Comparison of ENCODE assay signal across 18 cellular contexts in genomic region chr17:61235001-61235820, GRCh38.
DNase-seq lines count a peak whose midpoint lies in the region; ATAC-seq and TF ChIP-seq lines count a peak whose summit lies in the region.
"Had no signal": no experiment of that assay in that cellular context is flagged by ENCODE, and none has a peak within 500 bp of the region (broad histone marks: within the 10 kb centered on the region; RNA-seq: fewer than 3 reads in every experiment).

No MANE protein-coding gene starts in this region.

- no peaks in the 10 kb centered on the region for H3K9me2 ChIP-seq in GM23338 (ENCODE audit: insufficient read depth)

- H3K27ac Mint-ChIP-seq in GM23338: no peak overlapping the region; the same call in 1 of the 2 replicates
- H3K27ac Mint-ChIP-seq: activated naive CD8-positive, alpha-beta T cell treated with anti-CD3 and anti-CD28 coated beads, Interleukin-2, amount 50 U/mL, for 24 hours; activated T-cell treated with anti-CD3 and anti-CD28 coated beads, Interleukin-2, amount 50 U/mL, for 72 hours; B cell had no signal

- no peaks in the 10 kb centered on the region for H4K20me1 ChIP-seq in GM23338 (replicated peaks; ENCODE audit: insufficient read depth)

- peak overlapping the region; percentile 30 for H3K27ac ChIP-seq in layer of hippocampus (ENCODE audit: low read depth, low read length)
- no peak overlapping the region for H3K27ac ChIP-seq in GM23338 (ENCODE audit: low read depth)
- H3K27ac ChIP-seq: ovary had no signal

- H3K9me3 Mint-ChIP-seq in GM23338: no peaks in the 10 kb centered on the region
- H3K9me3 Mint-ChIP-seq: activated naive CD8-positive, alpha-beta T cell treated with anti-CD3 and anti-CD28 coated beads, Interleukin-2, amount 50 U/mL, for 24 hours; activated T-cell treated with anti-CD3 and anti-CD28 coated beads, Interleukin-2, amount 50 U/mL, for 72 hours; immature natural killer cell had no signal

- no peak overlapping the region for H2AFZ ChIP-seq in GM23338

- peaks cover 20% of the 10 kb centered on the region for H3K4me1 Mint-ChIP-seq in GM23338

- ATAC-seq in SK-N-SH treated with all-trans-retinoic acid at 6 μM for 48 hours (no peak; the same call in 2 of the 3 replicates), HG03175 (IDR thresholded peaks at IDR 0.05; ENCODE audit: unreplicated experiment) (no peak), HG03378 (IDR thresholded peaks at IDR 0.05; ENCODE audit: unreplicated experiment) (no peak), GM23338 (no peak; the same call in 2 of the 3 replicates)
- ATAC-seq: activated naive CD8-positive, alpha-beta T cell treated with anti-CD3 and anti-CD28 coated beads, Interleukin-2, amount 50 U/mL, for 24 hours; activated T-cell treated with anti-CD3 and anti-CD28 coated beads, Interleukin-2, amount 50 U/mL, for 72 hours had no signal

- H3K4me2 ChIP-seq in GM23338: no peak overlapping the region

- no peaks in the 10 kb centered on the region for H3K36me3 ChIP-seq in GM23338 (ENCODE audit: insufficient read depth)
- H3K36me3 ChIP-seq: ovary had no signal

- H3K79me2 ChIP-seq in GM23338 (replicated peaks; ENCODE audit: insufficient read depth): no peaks in the 10 kb centered on the region

- H3K27me3 ChIP-seq in layer of hippocampus (ENCODE audit: control insufficient read depth, insufficient read depth, low read length): no peaks in the 10 kb centered on the region
- no peaks in the 10 kb centered on the region for H3K27me3 ChIP-seq in GM23338 (ENCODE audit: insufficient read depth)
- H3K27me3 ChIP-seq: ovary had no signal

- H3K36me3 Mint-ChIP-seq in GM23338 (ENCODE audit: low read depth): 0 out of 3 replicates have a peak, but pooled peaks cover 2% of the 10 kb centered on the region
- H3K36me3 Mint-ChIP-seq: immature natural killer cell had no signal

- H3F3A ChIP-seq in GM23338 (replicated peaks; ENCODE audit: low read depth): no peaks in the 10 kb centered on the region

- H3K4me1 ChIP-seq in GM23338 (ENCODE audit: insufficient read depth): peaks cover 28% of the 10 kb centered on the region

- H3K4me3 ChIP-seq in retinal pigment epithelial cell (ENCODE audit: low read length): no peak overlapping the region
- H3K4me3 ChIP-seq in GM23338: no peak overlapping the region
- H3K4me3 ChIP-seq: ovary had no signal

- POLR2A ChIA-PET in HEK293T (lab: Yijun Ruan, JAX): no interaction called here

- no peak for TF ChIP-seq CTCF in retinal pigment epithelial cell (conservative IDR thresholded peaks at IDR 0.05; ENCODE audit: low read depth, low read length)
- TF ChIP-seq CTCF in GM23338 (conservative IDR thresholded peaks at IDR 0.05; ENCODE audit: low read depth in 2 of 2): no peak

- no peak overlapping the region for H3K4me3 Mint-ChIP-seq in GM23338
- H3K4me3 Mint-ChIP-seq: activated naive CD8-positive, alpha-beta T cell treated with anti-CD3 and anti-CD28 coated beads, Interleukin-2, amount 50 U/mL, for 24 hours; activated T-cell treated with anti-CD3 and anti-CD28 coated beads, Interleukin-2, amount 50 U/mL, for 72 hours; B cell; immature natural killer cell had no signal

- CTCF ChIA-PET in HEK293T (lab: Yijun Ruan, JAX): interaction anchor here (0.6 kb wide), 2 partner anchors 169 to 1602 kb away, joined by 3 read pairs; no protein-coding TSS in a partner anchor

- no peaks in the 10 kb centered on the region for H3K27me3 Mint-ChIP-seq in GM23338 (ENCODE audit: insufficient read depth, low read depth, poor library complexity)
- H3K27me3 Mint-ChIP-seq: activated naive CD8-positive, alpha-beta T cell treated with anti-CD3 and anti-CD28 coated beads, Interleukin-2, amount 50 U/mL, for 24 hours; B cell had no signal

- DNase-seq in HEK293T (ENCODE audit: extremely low spot score) (no peak), retinal pigment epithelial cell (ENCODE audit: low read depth) (peak; percentile 28), GM23338 (ENCODE audit: low spot score) (no peak)
- no peak for DNase-seq in activated CD8-positive, alpha-beta memory T cell treated with anti-CD3 and anti-CD28 coated beads for 24 hours
- DNase-seq: activated naive CD8-positive, alpha-beta T cell treated with anti-CD3 and anti-CD28 coated beads, Interleukin-2, amount 50 U/mL, for 24 hours; activated T-cell treated with anti-CD3 and anti-CD28 coated beads, Interleukin-2, amount 50 U/mL, for 72 hours; DMS153; immature natural killer cell; NCI-H1417 treated with DMSO at 0.1 percent for 48 hours; NCI-H446 treated with DMSO at 0.1 percent for 48 hours; ovary; stimulated activated CD4-positive, alpha-beta T cell treated with anti-CD3 and anti-CD28 coated beads, Interleukin-12 subunit alpha, Interleukin-12 subunit beta, amount 100 ng/mL, for 4 hours; stimulated activated naive CD4-positive, alpha-beta T cell treated with Interleukin-2 at 50 U/mL for 16 hours had no signal

TF ChIP-seq in HEK293T, 16 proteins besides CTCF, POLR2A, EP300 and RAD21:
- TF ChIP-seq ZNF384 (IDR thresholded peaks at IDR 0.05) (peak; percentile 66), HDGF (IDR thresholded peaks at IDR 0.05; ENCODE audit: borderline replicate concordance) (no peak)

TF ChIP-seq in SK-N-SH treated with all-trans-retinoic acid at 6 μM for 48 hours, 23 proteins besides CTCF, POLR2A, EP300 and RAD21:
- peak; percentile 18; the same call in 1 of the 2 replicates for TF ChIP-seq ZFP3 (CRISPR knock-in tag; IDR thresholded peaks at IDR 0.05)
- TF ChIP-seq ARNTL (CRISPR knock-in tag; IDR thresholded peaks at IDR 0.05; ENCODE audit: borderline replicate concordance, low read depth): no peak
- TF ChIP-seq CREB5 (CRISPR knock-in tag; IDR thresholded peaks at IDR 0.05; ENCODE audit: low read depth): no peak
- no peak for TF ChIP-seq PATZ1 (CRISPR knock-in tag; IDR thresholded peaks at IDR 0.05; ENCODE audit: borderline replicate concordance)
- no peak for TF ChIP-seq TCF4 (CRISPR knock-in tag; IDR thresholded peaks at IDR 0.05; ENCODE audit: borderline replicate concordance)
- TF ChIP-seq ZNF70 (CRISPR knock-in tag; IDR thresholded peaks at IDR 0.05): no peak

TF ChIP-seq in GM23338, 12 proteins besides CTCF, POLR2A, EP300 and RAD21 (continues in another document):
- no peak for TF ChIP-seq ZNF462 (CRISPR knock-in tag; IDR thresholded peaks at IDR 0.05)
